In the genomic region with DNA sequence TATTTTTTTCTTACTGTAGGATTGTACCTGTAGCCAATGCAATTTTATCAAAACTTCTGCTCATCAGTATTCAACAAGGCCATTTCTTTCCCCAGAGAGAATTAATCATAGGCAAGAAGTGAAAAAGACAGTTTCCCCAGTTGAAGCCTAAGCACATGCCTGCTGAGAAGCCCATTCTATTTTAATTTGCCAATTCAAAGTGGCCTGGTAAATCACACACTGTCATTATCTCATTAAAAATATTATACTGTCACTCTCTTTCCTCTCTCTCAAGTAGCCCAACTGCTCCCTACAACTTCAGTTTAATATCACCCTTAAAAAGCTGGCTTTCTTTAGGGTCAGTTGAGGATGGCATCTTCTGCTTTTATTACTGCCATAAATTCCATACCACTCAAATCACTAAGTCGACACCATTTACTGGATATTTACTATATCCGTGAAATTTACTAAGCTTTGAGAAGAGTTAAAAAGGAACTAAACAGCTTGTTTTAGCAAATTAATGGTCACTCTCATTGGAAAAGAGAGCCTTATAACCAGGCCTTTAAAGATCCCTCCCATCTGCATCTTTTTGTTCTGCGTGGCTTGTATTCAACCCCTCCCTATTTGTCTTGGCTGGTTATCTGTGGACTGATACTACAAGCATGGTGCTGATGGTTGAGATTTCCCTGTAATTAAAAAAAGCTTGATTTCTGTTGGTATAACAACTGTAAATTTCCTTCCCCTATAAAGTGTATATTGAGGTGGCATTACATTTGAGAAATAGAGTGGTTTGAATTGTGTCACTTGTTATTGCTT, we compare ENCODE assay signal across 20 cellular contexts. TPM values are rescaled to one million over a fixed set of nuclear protein-coding genes. Genes with fewer than 3 reads are reported as not detected.
DNase-seq lines count a peak whose midpoint lies in the region; TF ChIP-seq lines count a peak whose summit lies in the region.
"Had no signal": no experiment of that assay in that cellular context is flagged by ENCODE, and none has a peak within 500 bp of the region (broad histone marks: within the 10 kb centered on the region; RNA-seq: fewer than 3 reads in every experiment).

No MANE protein-coding gene starts in this region.

- H3K36me3 ChIP-seq in esophagus squamous epithelium = no peaks in the 10 kb centered on the region
- H3K36me3 ChIP-seq: ascending aorta had no signal

- no peak for TF ChIP-seq POLR2A in esophagus squamous epithelium (IDR thresholded peaks at IDR 0.05)

- TF ChIP-seq CTCF in esophagus squamous epithelium (IDR thresholded peaks at IDR 0.05) = no peak

- no peaks in the 10 kb centered on the region for H3K9me3 ChIP-seq in esophagus squamous epithelium
- H3K9me3 ChIP-seq: ascending aorta, Caco-2 had no signal

- 73 to 89% methylated on average over 3 of the region's 3 CpGs for WGBS in esophagus squamous epithelium, 2 donors

- H3K27me3 ChIP-seq in esophagus squamous epithelium = no peaks in the 10 kb centered on the region
- H3K27me3 ChIP-seq: ascending aorta had no signal

- no peak overlapping the region for H3K4me3 ChIP-seq in esophagus squamous epithelium
- H3K4me3 ChIP-seq: ascending aorta had no signal

- no peaks in the 10 kb centered on the region for H3K4me1 ChIP-seq in esophagus squamous epithelium
- H3K4me1 ChIP-seq: ascending aorta had no signal

- intact Hi-C loops in esophagus squamous epithelium (cut with DNase I) = no loop called here

- H3K27ac ChIP-seq in esophagus squamous epithelium = no peak overlapping the region
- H3K27ac ChIP-seq: ascending aorta had no signal

- DNase-seq in DMS153 (lab: John Stamatoyannopoulos, UW) (peak; percentile 69), NCI-H1092 (lab: John Stamatoyannopoulos, UW) (peak; percentile 42), NCI-H2196 treated with DMSO at 0.1 percent for 48 hours (lab: John Stamatoyannopoulos, UW; ENCODE audit: unreplicated experiment) (peak; percentile 14), fibroblast of peridontal ligament (ENCODE audit: extremely low read depth) (peak; percentile 41), C1 segment of cervical spinal cord (lab: John Stamatoyannopoulos, UW) (no peak), NOMO-1 treated with dmso at 0.1 percent for 144 hours (lab: John Stamatoyannopoulos, UW; ENCODE audit: unreplicated experiment) (no peak), esophagus squamous epithelium (lab: John Stamatoyannopoulos, UW) (no peak)
- DNase-seq in stimulated activated CD4-positive, alpha-beta T cell treated with anti-CD3 and anti-CD28 coated beads, Interleukin-15, amount 100 ng/mL, for 24 hours = no peak
- DNase-seq: activated CD4-positive, CD25-positive, alpha-beta regulatory T cell; activated CD8-positive, alpha-beta T cell treated with anti-CD3 and anti-CD28 coated beads for 36 hours; activated naive CD4-positive, alpha-beta T cell treated with anti-CD3 and anti-CD28 coated beads for 36 hours; activated T-cell treated with anti-CD3 and anti-CD28 coated beads, Interleukin-2, amount 50 U/mL, for 1 hour; Caco-2; cerebellar nuclear complex; effector CD4-positive, alpha-beta T cell; glutamatergic neuron; NCI-H82; nucleus accumbens; stimulated activated CD4-positive, alpha-beta T cell treated with anti-CD3 and anti-CD28 coated beads, Interleukin-12 subunit alpha, Interleukin-12 subunit beta, amount 100 ng/mL, for 4 hours had no signal

RNA-seq across cellular contexts. Expression of a gene that starts 30.6 kb away (rescaled TPM):
- total RNA-seq in esophagus squamous epithelium = 1 to 10 TPM in 1 of 4 donors, under 1 TPM in 3; 0.11 to 3.1 (median 0.40) TPM
- total RNA-seq: activated CD8-positive, alpha-beta T cell treated with anti-CD3 and anti-CD28 coated beads for 36 hours; activated naive CD4-positive, alpha-beta T cell treated with anti-CD3 and anti-CD28 coated beads for 36 hours had no signal

Comparison
In these comparisons a context has a peak if more than half of its experiments do, and no peak if none do; other contexts are left out.
1. DNase-seq: peak in DMS153 (single experiment), NCI-H1092 (single experiment), NCI-H2196 treated with DMSO at 0.1 percent for 48 hours (single experiment) and fibroblast of peridontal ligament (single experiment); none in C1 segment of cervical spinal cord (0 of 14), NOMO-1 treated with dmso at 0.1 percent for 144 hours (single experiment), esophagus squamous epithelium (single experiment) and stimulated activated CD4-positive, alpha-beta T cell treated with anti-CD3 and anti-CD28 coated beads, Interleukin-15, amount 100 ng/mL, for 24 hours (single experiment).